1 cellular context compared by ENCODE assay signal in the genomic region with DNA sequence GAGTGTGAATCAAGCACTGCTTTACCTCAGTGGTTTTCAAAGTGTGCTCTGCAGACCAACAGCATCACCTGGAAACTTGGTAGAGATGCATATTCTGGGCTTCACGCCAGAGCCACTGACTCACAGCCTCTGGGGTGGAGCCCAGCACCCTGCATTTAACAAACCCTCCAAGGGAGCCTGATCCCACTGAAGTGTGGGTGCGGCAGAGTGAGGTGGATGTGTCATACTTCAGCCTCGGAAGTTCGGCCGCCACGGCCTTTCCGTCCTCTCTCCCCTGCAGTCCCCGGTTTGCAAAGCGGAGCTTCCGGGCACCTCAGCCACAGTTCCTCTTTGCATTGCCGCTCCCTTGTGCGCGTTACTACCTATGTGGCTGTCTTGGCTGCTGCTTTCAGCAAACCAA.
TF ChIP-seq lines count a peak whose summit lies in the region.

No MANE protein-coding gene starts in this region.

TF ChIP-seq in HEK293, 187 proteins besides CTCF, POLR2A, EP300 and RAD21 (continued from another document):
- TF ChIP-seq, protein P1, sequence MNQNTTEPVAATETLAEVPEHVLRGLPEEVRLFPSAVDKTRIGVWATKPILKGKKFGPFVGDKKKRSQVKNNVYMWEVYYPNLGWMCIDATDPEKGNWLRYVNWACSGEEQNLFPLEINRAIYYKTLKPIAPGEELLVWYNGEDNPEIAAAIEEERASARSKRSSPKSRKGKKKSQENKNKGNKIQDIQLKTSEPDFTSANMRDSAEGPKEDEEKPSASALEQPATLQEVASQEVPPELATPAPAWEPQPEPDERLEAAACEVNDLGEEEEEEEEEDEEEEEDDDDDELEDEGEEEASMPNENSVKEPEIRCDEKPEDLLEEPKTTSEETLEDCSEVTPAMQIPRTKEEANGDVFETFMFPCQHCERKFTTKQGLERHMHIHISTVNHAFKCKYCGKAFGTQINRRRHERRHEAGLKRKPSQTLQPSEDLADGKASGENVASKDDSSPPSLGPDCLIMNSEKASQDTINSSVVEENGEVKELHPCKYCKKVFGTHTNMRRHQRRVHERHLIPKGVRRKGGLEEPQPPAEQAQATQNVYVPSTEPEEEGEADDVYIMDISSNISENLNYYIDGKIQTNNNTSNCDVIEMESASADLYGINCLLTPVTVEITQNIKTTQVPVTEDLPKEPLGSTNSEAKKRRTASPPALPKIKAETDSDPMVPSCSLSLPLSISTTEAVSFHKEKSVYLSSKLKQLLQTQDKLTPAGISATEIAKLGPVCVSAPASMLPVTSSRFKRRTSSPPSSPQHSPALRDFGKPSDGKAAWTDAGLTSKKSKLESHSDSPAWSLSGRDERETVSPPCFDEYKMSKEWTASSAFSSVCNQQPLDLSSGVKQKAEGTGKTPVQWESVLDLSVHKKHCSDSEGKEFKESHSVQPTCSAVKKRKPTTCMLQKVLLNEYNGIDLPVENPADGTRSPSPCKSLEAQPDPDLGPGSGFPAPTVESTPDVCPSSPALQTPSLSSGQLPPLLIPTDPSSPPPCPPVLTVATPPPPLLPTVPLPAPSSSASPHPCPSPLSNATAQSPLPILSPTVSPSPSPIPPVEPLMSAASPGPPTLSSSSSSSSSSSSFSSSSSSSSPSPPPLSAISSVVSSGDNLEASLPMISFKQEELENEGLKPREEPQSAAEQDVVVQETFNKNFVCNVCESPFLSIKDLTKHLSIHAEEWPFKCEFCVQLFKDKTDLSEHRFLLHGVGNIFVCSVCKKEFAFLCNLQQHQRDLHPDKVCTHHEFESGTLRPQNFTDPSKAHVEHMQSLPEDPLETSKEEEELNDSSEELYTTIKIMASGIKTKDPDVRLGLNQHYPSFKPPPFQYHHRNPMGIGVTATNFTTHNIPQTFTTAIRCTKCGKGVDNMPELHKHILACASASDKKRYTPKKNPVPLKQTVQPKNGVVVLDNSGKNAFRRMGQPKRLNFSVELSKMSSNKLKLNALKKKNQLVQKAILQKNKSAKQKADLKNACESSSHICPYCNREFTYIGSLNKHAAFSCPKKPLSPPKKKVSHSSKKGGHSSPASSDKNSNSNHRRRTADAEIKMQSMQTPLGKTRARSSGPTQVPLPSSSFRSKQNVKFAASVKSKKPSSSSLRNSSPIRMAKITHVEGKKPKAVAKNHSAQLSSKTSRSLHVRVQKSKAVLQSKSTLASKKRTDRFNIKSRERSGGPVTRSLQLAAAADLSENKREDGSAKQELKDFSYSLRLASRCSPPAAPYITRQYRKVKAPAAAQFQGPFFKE (tag by site-specific recombination; IDR thresholded peaks at IDR 0.05; ENCODE audit: borderline replicate concordance): no peak
- no peak for TF ChIP-seq ZNF621 (tag by site-specific recombination; IDR thresholded peaks at IDR 0.05)
- TF ChIP-seq TRIM28 (IDR thresholded peaks at IDR 0.05; ENCODE audit: borderline replicate concordance, low read length): no peak
- TF ChIP-seq ZNF529 (tag by site-specific recombination; IDR thresholded peaks at IDR 0.05; ENCODE audit: insufficient replicate concordance): no peak
- no peak; the same call in 1 of the 2 replicates for TF ChIP-seq ZNF366 (tag by site-specific recombination; conservative IDR thresholded peaks at IDR 0.05)
- no peak for TF ChIP-seq ZNF266 (tag by site-specific recombination; IDR thresholded peaks at IDR 0.05; ENCODE audit: low read depth)
- TF ChIP-seq ZBTB48 (tag by site-specific recombination; IDR thresholded peaks at IDR 0.05): peak; percentile 60; the same call in 1 of the 2 replicates
- peak; percentile 69 for TF ChIP-seq KLF1 (tag by site-specific recombination; IDR thresholded peaks at IDR 0.05)
- TF ChIP-seq ZNF391 (tag by site-specific recombination; IDR thresholded peaks at IDR 0.05; ENCODE audit: borderline replicate concordance, low read depth): no peak
- TF ChIP-seq, protein P2, sequence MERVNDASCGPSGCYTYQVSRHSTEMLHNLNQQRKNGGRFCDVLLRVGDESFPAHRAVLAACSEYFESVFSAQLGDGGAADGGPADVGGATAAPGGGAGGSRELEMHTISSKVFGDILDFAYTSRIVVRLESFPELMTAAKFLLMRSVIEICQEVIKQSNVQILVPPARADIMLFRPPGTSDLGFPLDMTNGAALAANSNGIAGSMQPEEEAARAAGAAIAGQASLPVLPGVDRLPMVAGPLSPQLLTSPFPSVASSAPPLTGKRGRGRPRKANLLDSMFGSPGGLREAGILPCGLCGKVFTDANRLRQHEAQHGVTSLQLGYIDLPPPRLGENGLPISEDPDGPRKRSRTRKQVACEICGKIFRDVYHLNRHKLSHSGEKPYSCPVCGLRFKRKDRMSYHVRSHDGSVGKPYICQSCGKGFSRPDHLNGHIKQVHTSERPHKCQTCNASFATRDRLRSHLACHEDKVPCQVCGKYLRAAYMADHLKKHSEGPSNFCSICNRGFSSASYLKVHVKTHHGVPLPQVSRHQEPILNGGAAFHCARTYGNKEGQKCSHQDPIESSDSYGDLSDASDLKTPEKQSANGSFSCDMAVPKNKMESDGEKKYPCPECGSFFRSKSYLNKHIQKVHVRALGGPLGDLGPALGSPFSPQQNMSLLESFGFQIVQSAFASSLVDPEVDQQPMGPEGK (tag by site-specific recombination; IDR thresholded peaks at IDR 0.05): 0 out of 2 replicates have a peak, but pooled peaks have one; percentile 35
- TF ChIP-seq ZNF596 (tag by site-specific recombination; IDR thresholded peaks at IDR 0.05): no peak
- peak; percentile 32; the same call in 1 of the 2 replicates for TF ChIP-seq ZNF600 (tag by site-specific recombination; IDR thresholded peaks at IDR 0.05)
- TF ChIP-seq ZNF311 (tag by site-specific recombination; IDR thresholded peaks at IDR 0.05; ENCODE audit: borderline replicate concordance): no peak
- TF ChIP-seq, protein P3, sequence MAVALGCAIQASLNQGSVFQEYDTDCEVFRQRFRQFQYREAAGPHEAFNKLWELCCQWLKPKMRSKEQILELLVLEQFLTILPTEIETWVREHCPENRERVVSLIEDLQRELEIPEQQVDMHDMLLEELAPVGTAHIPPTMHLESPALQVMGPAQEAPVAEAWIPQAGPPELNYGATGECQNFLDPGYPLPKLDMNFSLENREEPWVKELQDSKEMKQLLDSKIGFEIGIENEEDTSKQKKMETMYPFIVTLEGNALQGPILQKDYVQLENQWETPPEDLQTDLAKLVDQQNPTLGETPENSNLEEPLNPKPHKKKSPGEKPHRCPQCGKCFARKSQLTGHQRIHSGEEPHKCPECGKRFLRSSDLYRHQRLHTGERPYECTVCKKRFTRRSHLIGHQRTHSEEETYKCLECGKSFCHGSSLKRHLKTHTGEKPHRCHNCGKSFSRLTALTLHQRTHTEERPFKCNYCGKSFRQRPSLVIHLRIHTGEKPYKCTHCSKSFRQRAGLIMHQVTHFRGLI (tag by site-specific recombination; IDR thresholded peaks at IDR 0.05): peak; percentile 30; the same call in 1 of the 2 replicates
- TF ChIP-seq ZNF473 (tag by site-specific recombination; IDR thresholded peaks at IDR 0.05): no peak
- TF ChIP-seq GLIS1 (tag by site-specific recombination; IDR thresholded peaks at IDR 0.05): peak; percentile 54; the same call in 1 of the 2 replicates
- TF ChIP-seq KLF8 (tag by site-specific recombination; IDR thresholded peaks at IDR 0.05): peak; percentile 57; the same call in 1 of the 2 replicates
- peak; percentile 98 for TF ChIP-seq ZBTB20 (tag by site-specific recombination; IDR thresholded peaks at IDR 0.05)
- TF ChIP-seq ZFP69B (tag by site-specific recombination; IDR thresholded peaks at IDR 0.05): 0 out of 2 replicates have a peak, but pooled peaks have one; percentile 40
- TF ChIP-seq ZNF677 (tag by site-specific recombination; IDR thresholded peaks at IDR 0.05): no peak
- TF ChIP-seq ZNF132 (tag by site-specific recombination; IDR thresholded peaks at IDR 0.05; ENCODE audit: borderline replicate concordance): no peak
